27 cellular contexts compared by ENCODE assay signal in the genomic region with DNA sequence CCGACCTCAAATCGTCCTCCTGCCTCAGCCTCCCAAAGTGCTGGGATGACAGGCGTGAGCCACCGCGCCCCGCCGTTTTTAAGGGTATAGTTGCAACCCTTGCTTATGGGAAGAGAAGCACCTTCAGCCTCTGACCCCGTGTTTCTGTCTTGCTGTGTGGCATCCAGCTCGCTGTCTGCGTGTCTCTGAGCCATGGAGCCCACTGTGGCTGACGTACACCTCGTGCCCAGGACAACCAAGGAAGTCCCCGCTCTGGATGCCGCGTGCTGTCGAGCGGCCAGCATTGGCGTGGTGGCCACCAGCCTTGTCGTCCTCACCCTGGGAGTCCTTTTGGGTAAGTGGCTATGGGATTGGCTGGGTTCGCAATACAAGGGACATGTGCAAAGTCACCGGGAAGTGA. TPM values are rescaled to one million over a fixed set of nuclear protein-coding genes. Genes with fewer than 3 reads are reported as not detected.
"Had no signal": no experiment of that assay in that cellular context is flagged by ENCODE, and none has a peak within 500 bp of the region (broad histone marks: within the 10 kb centered on the region; RNA-seq: fewer than 3 reads in every experiment).

No MANE protein-coding gene starts in this region.

- ATAC-seq: activated T-cell treated with anti-CD3 and anti-CD28 coated beads, Interleukin-2, amount 50 U/mL, for 4 hours; activated T-helper 17 cell treated with anti-CD3 and anti-CD28 coated beads, Interleukin-2, amount 50 U/mL, for 72 hours; body of pancreas; T-cell had no signal

- H3K9me3 Mint-ChIP-seq: activated CD4-positive, alpha-beta memory T cell treated with anti-CD3 and anti-CD28 coated beads for 36 hours; activated CD4-positive, alpha-beta T cell treated with anti-CD3 and anti-CD28 coated beads, Interleukin-2, amount 10 ng/mL, durations not matched to agents 7 days and 5 days; activated naive CD4-positive, alpha-beta T cell treated with anti-CD3 and anti-CD28 coated beads for 36 hours; activated T-cell treated with anti-CD3 and anti-CD28 coated beads, Interleukin-2, amount 50 U/mL, for 4 hours; activated T-helper 17 cell treated with anti-CD3 and anti-CD28 coated beads, Interleukin-2, amount 50 U/mL, for 72 hours; T-cell had no signal

- H3K4me1 ChIP-seq: body of pancreas had no signal

- H3K4me3 Mint-ChIP-seq: activated CD4-positive, alpha-beta memory T cell treated with anti-CD3 and anti-CD28 coated beads for 36 hours; activated CD4-positive, alpha-beta T cell treated with anti-CD3 and anti-CD28 coated beads, Interleukin-2, amount 10 ng/mL, durations not matched to agents 7 days and 5 days; activated naive CD4-positive, alpha-beta T cell treated with anti-CD3 and anti-CD28 coated beads for 36 hours; activated T-cell treated with anti-CD3 and anti-CD28 coated beads, Interleukin-2, amount 50 U/mL, for 4 hours; activated T-helper 17 cell treated with anti-CD3 and anti-CD28 coated beads, Interleukin-2, amount 50 U/mL, for 72 hours; T-cell had no signal

- DNase-seq: activated CD4-positive, alpha-beta memory T cell treated with anti-CD3 and anti-CD28 coated beads for 36 hours; activated CD4-positive, alpha-beta T cell treated with anti-CD3 and anti-CD28 coated beads, Interleukin-2, amount 10 ng/mL, durations not matched to agents 7 days and 5 days; activated CD4-positive, CD25-positive, alpha-beta regulatory T cell; activated CD8-positive, alpha-beta memory T cell treated with anti-CD3 and anti-CD28 coated beads for 24 hours; activated gamma-delta T cell; activated naive CD4-positive, alpha-beta T cell treated with anti-CD3 and anti-CD28 coated beads for 36 hours; activated T-cell treated with anti-CD3 and anti-CD28 coated beads, Interleukin-2, amount 50 U/mL, for 4 hours; aorta; body of pancreas; central memory CD4-positive, alpha-beta T cell; MG63; MV-4-11; NCI-H1092 treated with DMSO at 0.1 percent for 48 hours; NCI-H1417 treated with DMSO at 0.1 percent for 48 hours; NCI-H1694 treated with DMSO at 0.1 percent for 48 hours; NCI-H2029 treated with DMSO at 0.1 percent for 48 hours; NCI-H345; NCI-H510A; NCI-H526 treated with DMSO at 0.1 percent for 48 hours; NCI-H82; SIG-M5; T-cell had no signal

- H3K36me3 Mint-ChIP-seq: activated CD4-positive, alpha-beta memory T cell treated with anti-CD3 and anti-CD28 coated beads for 36 hours; T-cell had no signal

- H3K27me3 Mint-ChIP-seq: activated CD4-positive, alpha-beta memory T cell treated with anti-CD3 and anti-CD28 coated beads for 36 hours; activated T-helper 17 cell treated with anti-CD3 and anti-CD28 coated beads, Interleukin-2, amount 50 U/mL, for 72 hours had no signal

- H3K27ac Mint-ChIP-seq: activated CD4-positive, alpha-beta memory T cell treated with anti-CD3 and anti-CD28 coated beads for 36 hours; activated CD4-positive, alpha-beta T cell treated with anti-CD3 and anti-CD28 coated beads, Interleukin-2, amount 10 ng/mL, durations not matched to agents 7 days and 5 days; activated naive CD4-positive, alpha-beta T cell treated with anti-CD3 and anti-CD28 coated beads for 36 hours; activated T-helper 17 cell treated with anti-CD3 and anti-CD28 coated beads, Interleukin-2, amount 50 U/mL, for 72 hours; T-cell had no signal

- H3K36me3 ChIP-seq: MG63 had no signal

- H3K9me3 ChIP-seq: body of pancreas, MG63 had no signal

- H3K4me3 ChIP-seq: body of pancreas, MG63 had no signal

- H3K27me3 ChIP-seq: body of pancreas, MG63 had no signal

- H3K27ac ChIP-seq: body of pancreas, VCaP had no signal

RNA-seq across cellular contexts. Expression of a gene that starts 29.5 kb away (rescaled TPM):
- total RNA-seq: activated CD4-positive, alpha-beta memory T cell treated with anti-CD3 and anti-CD28 coated beads for 36 hours; activated CD4-positive, alpha-beta T cell treated with anti-CD3 and anti-CD28 coated beads, Interleukin-2, amount 10 ng/mL, durations not matched to agents 7 days and 5 days; activated naive CD4-positive, alpha-beta T cell treated with anti-CD3 and anti-CD28 coated beads for 36 hours; activated T-cell treated with anti-CD3 and anti-CD28 coated beads, Interleukin-2, amount 50 U/mL, for 4 hours; activated T-helper 17 cell treated with anti-CD3 and anti-CD28 coated beads, Interleukin-2, amount 50 U/mL, for 72 hours; body of pancreas; bronchial epithelial cell; RPMI7951; T-cell; T-helper 2 cell treated with Interferon-gamma antibody and Interleukin-4, amounts not matched to agents 100 ng/mL and 5 ng/mL, for 36 hours had no signal
- polyA plus RNA-seq: aorta had no signal
